10 cellular contexts compared by ENCODE assay signal in genomic region chr3:159854500-159855124, GRCh38. TPM values are rescaled to one million over a fixed set of nuclear protein-coding genes. Genes with fewer than 3 reads are reported as not detected.
DNase-seq lines count a peak whose midpoint lies in the region; ATAC-seq and TF ChIP-seq lines count a peak whose summit lies in the region.
"Had no signal": no experiment of that assay in that cellular context is flagged by ENCODE, and none has a peak within 500 bp of the region (broad histone marks: within the 10 kb centered on the region; RNA-seq: fewer than 3 reads in every experiment).

No MANE protein-coding gene starts in this region.

- H3K36me3 Mint-ChIP-seq in neural progenitor cell: peaks cover 3% of the 10 kb centered on the region
- no peaks in the 10 kb centered on the region for H3K36me3 Mint-ChIP-seq in effector memory CD8-positive, alpha-beta T cell (ENCODE audit: insufficient read depth)

- peak overlapping the region; percentile 52 for H3K4me2 ChIP-seq in PC-3 (ENCODE audit: low read length)
- H3K4me2 ChIP-seq in neural progenitor cell: no peak overlapping the region

- peak overlapping the region; percentile 69 for H3K27ac Mint-ChIP-seq in neural progenitor cell
- no peak overlapping the region for H3K27ac Mint-ChIP-seq in effector memory CD8-positive, alpha-beta T cell

- H3K9me3 Mint-ChIP-seq in neural progenitor cell: peaks cover under 1% of the 10 kb centered on the region
- H3K9me3 Mint-ChIP-seq in effector memory CD8-positive, alpha-beta T cell: no peaks in the 10 kb centered on the region

- intact Hi-C loops in PC-3 (cut with micrococcal nuclease): no loop called here

- POLR2A ChIA-PET in PC-3 (lab: Charles Lee; ENCODE audit: unreplicated experiment): interaction anchor here (0.6 to 0.7 kb wide), 2 partner anchors 122 to 281 kb away, joined by 3 read pairs; no protein-coding TSS in a partner anchor

- peak; percentile 60 for DNase-seq in AG09309 (ENCODE audit: low read depth)
- DNase-seq in PC-3: peak; percentile 91
- no peak for DNase-seq in neural progenitor cell (ENCODE audit: low spot score)
- no peak for DNase-seq in D341Med (ENCODE audit: low spot score)
- no peak for DNase-seq in effector memory CD8-positive, alpha-beta T cell
- DNase-seq in T-helper 1 cell: no peak
- DNase-seq: Caco-2, hypothalamus had no signal

- BruUV-seq in PC-3 (replicated peaks; lab: Mats Ljungman, UMichigan): no TSS peak

- H3K27me3 ChIP-seq in PC-3 (ENCODE audit: low read length): no peaks in the 10 kb centered on the region
- no peaks in the 10 kb centered on the region for H3K27me3 ChIP-seq in neural progenitor cell

- no peak overlapping the region for H3K4me3 Mint-ChIP-seq in neural progenitor cell
- no peak overlapping the region for H3K4me3 Mint-ChIP-seq in effector memory CD8-positive, alpha-beta T cell

- H3K79me2 ChIP-seq in PC-3 (ENCODE audit: low read length) (peaks cover 55% of the 10 kb centered on the region), neural progenitor cell (ENCODE audit: low read depth) (peaks cover 65% of the 10 kb centered on the region)

- H3K36me3 ChIP-seq in PC-3 (ENCODE audit: low read depth, low read length): no peaks in the 10 kb centered on the region
- H3K36me3 ChIP-seq in neural progenitor cell: no peaks in the 10 kb centered on the region

- no peaks in the 10 kb centered on the region for H4K20me1 ChIP-seq in PC-3 (ENCODE audit: low read length)
- peaks cover 10% of the 10 kb centered on the region for H4K20me1 ChIP-seq in neural progenitor cell (ENCODE audit: low read depth)

- H3K4me1 Mint-ChIP-seq in neural progenitor cell: peaks cover 75% of the 10 kb centered on the region
- no peaks in the 10 kb centered on the region for H3K4me1 Mint-ChIP-seq in effector memory CD8-positive, alpha-beta T cell (ENCODE audit: low read depth in 2 of 2)

- H3K9me2 ChIP-seq in PC-3 (replicated peaks; ENCODE audit: low read length): no peaks in the 10 kb centered on the region

- H3K27ac ChIP-seq in PC-3 (ENCODE audit: low read length) (0 out of 2 replicates have a peak overlapping the region, but pooled peaks have one; percentile 4), neural progenitor cell (no peak overlapping the region)

- no peaks in the 10 kb centered on the region for H3K27me3 Mint-ChIP-seq in neural progenitor cell (ENCODE audit: insufficient read depth, low read depth)
- peaks cover 27 to 30% of the 10 kb centered on the region in 2 donors for H3K27me3 Mint-ChIP-seq in effector memory CD8-positive, alpha-beta T cell

- H3K9ac ChIP-seq in PC-3 (ENCODE audit: low read length) (no peak overlapping the region), neural progenitor cell (no peak overlapping the region)

- CTCF ChIA-PET in PC-3 (lab: Charles Lee): interaction anchor here (0.5 to 1.5 kb wide), 4 partner anchors 17 to 132 kb away, joined by 3 to 5 read pairs (median 3); no protein-coding TSS in a partner anchor

- H3K4me3 ChIP-seq in AG09309 (ENCODE audit: control insufficient read depth, low read depth, low read length): no peak overlapping the region
- no peak overlapping the region for H3K4me3 ChIP-seq in PC-3 (ENCODE audit: low read length)
- no peak overlapping the region for H3K4me3 ChIP-seq in neural progenitor cell

- TF ChIP-seq CTCF in AG09309 (IDR thresholded peaks at IDR 0.05; ENCODE audit: control insufficient read depth, insufficient read depth, low read depth, low read length, missing control alignments): no peak
- no peak for TF ChIP-seq CTCF in PC-3 (conservative IDR thresholded peaks at IDR 0.05; ENCODE audit: low read depth, low read length)
- no peak for TF ChIP-seq CTCF in neural progenitor cell (IDR thresholded peaks at IDR 0.05)

- H3F3A ChIP-seq in PC-3 (ENCODE audit: low read length, unreplicated experiment) (no peaks in the 10 kb centered on the region), neural progenitor cell (ENCODE audit: low read depth) (peaks cover 19% of the 10 kb centered on the region)

- H3K4me1 ChIP-seq in PC-3 (ENCODE audit: insufficient read depth, low read length) (peaks cover 36% of the 10 kb centered on the region), neural progenitor cell (peaks cover 62% of the 10 kb centered on the region)

- ATAC-seq in PC-3: peak; percentile 97
- peak; percentile 26 for ATAC-seq in esophagus mucosa
- no peak for ATAC-seq in effector memory CD8-positive, alpha-beta T cell (replicated peaks)
- ATAC-seq in GM21786 (IDR thresholded peaks at IDR 0.05; ENCODE audit: unreplicated experiment): no peak

- no peak overlapping the region for H2AFZ ChIP-seq in PC-3 (ENCODE audit: low read length)
- no peak overlapping the region for H2AFZ ChIP-seq in neural progenitor cell (replicated peaks)

- H3K9me3 ChIP-seq in PC-3 (ENCODE audit: low read length) (no peaks in the 10 kb centered on the region), neural progenitor cell (ENCODE audit: low read depth) (no peaks in the 10 kb centered on the region)
- H3K9me3 ChIP-seq: Caco-2 had no signal

RNA-seq across cellular contexts. Expression of gene SCHIP1, which starts 15.0 kb away (rescaled TPM):
- total RNA-seq in PC-3 (2014; rRNA removed) (1.0 and 2.1 TPM in 2 replicates), esophagus mucosa (1.00 TPM), neural progenitor cell (ENCODE audit: low replicate concordance) (31.2 and 41.5 TPM in 2 replicates)

Comparison
In these comparisons a context has a peak if more than half of its experiments do, and no peak if none do; other contexts are left out.
1. DNase-seq: peak in AG09309 (single experiment) and PC-3 (single experiment); none in neural progenitor cell (single experiment), D341Med (single experiment), effector memory CD8-positive, alpha-beta T cell (0 of 3) and T-helper 1 cell (0 of 5).
2. ATAC-seq: peak in PC-3 (single experiment) and esophagus mucosa (single experiment); none in effector memory CD8-positive, alpha-beta T cell (single experiment) and GM21786 (single experiment).
3. RNA of gene SCHIP1, which starts 15.0 kb away (total RNA-seq): 31.2 to 41.5 TPM in neural progenitor cell; 1.0 to 2.1 TPM in PC-3 and 1.00 TPM in esophagus mucosa (single experiment); every median in the first group is over 10 times any median in the second.